8 cellular contexts compared by ENCODE assay signal in the genomic region with DNA sequence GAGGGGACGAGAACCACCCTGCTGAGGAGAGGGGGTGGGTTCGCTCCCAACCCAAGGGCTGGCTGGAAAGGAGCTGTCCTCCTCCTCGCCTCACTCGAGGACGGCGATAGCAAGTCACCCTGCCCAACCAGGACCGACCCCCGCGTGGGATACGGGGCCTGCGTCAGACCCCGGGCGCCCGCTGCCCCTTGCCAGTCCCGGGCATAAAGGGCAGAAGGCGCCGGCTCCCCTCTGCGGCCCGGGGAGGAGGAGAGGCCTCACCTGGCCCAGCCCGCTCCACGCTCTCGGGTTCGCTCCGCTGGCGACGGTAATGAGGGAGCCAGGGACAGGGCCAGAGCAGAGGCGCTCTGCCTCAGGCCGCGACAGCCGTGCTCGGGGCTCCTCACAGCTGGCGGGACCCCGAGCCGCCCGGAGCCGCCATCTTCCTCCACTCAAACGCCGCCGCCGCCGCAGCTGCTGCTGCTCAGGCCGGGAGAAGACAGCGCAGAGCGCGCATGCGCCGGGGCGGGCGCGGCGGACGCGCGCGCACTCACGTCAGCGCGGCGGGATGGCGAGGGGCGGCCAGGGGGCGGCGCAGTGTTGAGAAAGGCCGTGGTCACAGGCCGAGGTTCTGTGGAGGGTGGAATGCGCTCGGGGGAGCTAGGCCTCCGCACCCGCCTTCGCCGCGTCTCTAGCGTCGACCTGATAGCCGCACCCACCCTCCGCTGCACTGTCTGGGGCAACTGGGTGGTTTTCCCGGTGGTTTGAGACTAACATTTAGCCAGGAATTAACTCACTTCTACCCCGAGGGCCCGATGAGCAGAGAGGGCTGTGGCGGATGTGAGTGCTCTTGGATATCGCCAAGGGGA. TPM values are rescaled to one million over a fixed set of nuclear protein-coding genes. Genes with fewer than 3 reads are reported as not detected.
DNase-seq lines count a peak whose midpoint lies in the region; ATAC-seq, FAIRE-seq and TF ChIP-seq lines count a peak whose summit lies in the region.

Gene FBXO42 (minus strand): TSS at position 487 of the 848 bp plus-strand sequence. CDS start 37,062 bp downstream, outside the sequence.

- H3K27ac ChIP-seq in heart left ventricle (peak within 1 kb of the TSS; percentile 87 to 97 (median 94)), upper lobe of left lung (peak within 1 kb of the TSS; percentile 93 to 98 (median 96))

- H3K9me3 ChIP-seq in adipocyte (ENCODE audit: control insufficient read depth, low read length) (no peaks in the 10 kb centered on the region), heart left ventricle (no peaks in the 10 kb centered on the region), upper lobe of left lung (no peaks in the 10 kb centered on the region)

- WGBS in heart left ventricle, 4 donors = 0 to 1% (median 0%) methylated on average over 47 to 81 of the region's 81 CpGs
- WGBS in upper lobe of left lung, 2 donors = 0 to 3% methylated on average over 16 to 34 of the region's 81 CpGs

- intact Hi-C loops in heart left ventricle (cut with DNase I) = loop anchor here in 8 of 10 donors (2.0 to 10.0 kb wide), 6 partner anchors 85 to 145 kb away; partner anchors contain the start of gene ARHGEF19 (in 1 of the 8)
- intact Hi-C loops in posterior vena cava (cut with DNase I) = loop anchor here (10.0 kb wide), 2 partner anchors 107 to 147 kb away; no protein-coding TSS in a partner anchor

- ATAC-seq in HG02852 (IDR thresholded peaks at IDR 0.05; ENCODE audit: unreplicated experiment) (peak; percentile 79), heart left ventricle (peak; percentile 90 to 98 (median 97)), upper lobe of left lung (ENCODE audit: low FRiP score in 2 of 2) (peak; percentile 96 to 99)

- H3K4me1 ChIP-seq in adipocyte (ENCODE audit: control insufficient read depth, insufficient read depth, low read length) (peaks cover 29% of the 10 kb centered on the region), heart left ventricle (peaks cover 5 to 36% (median 26%) of the 10 kb centered on the region in 12 donors), upper lobe of left lung (peaks cover 16 to 36% (median 23%) of the 10 kb centered on the region in 4 donors)

- H3K27me3 ChIP-seq in adipocyte (replicated peaks; ENCODE audit: control insufficient read depth, insufficient read depth, low read length) (no peaks in the 10 kb centered on the region), heart left ventricle (no peaks in the 10 kb centered on the region), upper lobe of left lung (no peaks in the 10 kb centered on the region)

- TF ChIP-seq POLR2A in GM12892 (IDR thresholded peaks at IDR 0.05; ENCODE audit: low read depth, low read length) (peak; percentile 93), heart left ventricle (IDR thresholded peaks at IDR 0.05) (peak in 1 of 2 donors; percentile 96), upper lobe of left lung (IDR thresholded peaks at IDR 0.05) (peak in 3 of 4 donors; percentile 78 to 97 (median 86))

- TF ChIP-seq EP300 in upper lobe of left lung (IDR thresholded peaks at IDR 0.05) = no peak

- H3K36me3 ChIP-seq in adipocyte (ENCODE audit: control insufficient read depth, insufficient read depth, low read length, severe bottlenecking) (no peaks in the 10 kb centered on the region), heart left ventricle (peaks cover 0 to 8% (median 0%) of the 10 kb centered on the region in 9 donors), upper lobe of left lung (no peaks in the 10 kb centered on the region)

- H3K9ac ChIP-seq in adipocyte (ENCODE audit: low read length) = peak within 1 kb of the TSS; percentile 99

- FAIRE-seq in GM12892 (lab: Jason Lieb, UNC) = peak; percentile 98

- H3K4me3 ChIP-seq in adipocyte (ENCODE audit: low read length) (peak within 1 kb of the TSS; percentile 98), heart left ventricle (peak within 1 kb of the TSS; percentile 70 to 99 (median 88)), upper lobe of left lung (peak within 1 kb of the TSS; percentile 80 to 98 (median 88))

- DNase-seq in GM12892 (ENCODE audit: insufficient read length) (peak; percentile 86), NCI-H1436 treated with DMSO at 0.1 percent for 48 hours (lab: John Stamatoyannopoulos, UW) (peak; percentile 63), T follicular helper cell (ENCODE audit: low read depth) (peak; percentile 86), adipocyte (ENCODE audit: low read depth) (peak; percentile 98), heart left ventricle (peak; percentile 92 to 96 (median 93)), posterior vena cava (ENCODE audit: low spot score) (peak; percentile 97), upper lobe of left lung (peak; percentile 92 to 99)

- peak in 11 of 12 donors; percentile 23 to 78 (median 54) for TF ChIP-seq CTCF in heart left ventricle (IDR thresholded peaks at IDR 0.05)
- TF ChIP-seq CTCF in upper lobe of left lung (IDR thresholded peaks at IDR 0.05) = peak in 5 of 6 experiments; percentile 40 to 71 (median 55)

RNA-seq across cellular contexts. Expression of gene FBXO42, which starts in this region (rescaled TPM):
- 17.0 TPM for polyA plus RNA-seq in GM12892 (2012; ENCODE audit: missing spikeins)
- total RNA-seq in heart left ventricle (10 to 100 TPM; 15.4 to 44.4 (median 22.9) TPM), posterior vena cava (10 to 100 TPM; 17.8 to 20.8 TPM), upper lobe of left lung (10 to 100 TPM; 20.8 to 41.9 (median 24.0) TPM)
- 10 to 100 TPM; 11.0 to 18.8 TPM for polyA plus RNA-seq in heart left ventricle

Comparison
In these comparisons a context has a peak if more than half of its experiments do, and no peak if none do; other contexts are left out.
1. Peak in every context shown above with its lines: DNase-seq, ATAC-seq, H3K4me3 ChIP-seq and H3K27ac ChIP-seq.